In the genomic region with DNA sequence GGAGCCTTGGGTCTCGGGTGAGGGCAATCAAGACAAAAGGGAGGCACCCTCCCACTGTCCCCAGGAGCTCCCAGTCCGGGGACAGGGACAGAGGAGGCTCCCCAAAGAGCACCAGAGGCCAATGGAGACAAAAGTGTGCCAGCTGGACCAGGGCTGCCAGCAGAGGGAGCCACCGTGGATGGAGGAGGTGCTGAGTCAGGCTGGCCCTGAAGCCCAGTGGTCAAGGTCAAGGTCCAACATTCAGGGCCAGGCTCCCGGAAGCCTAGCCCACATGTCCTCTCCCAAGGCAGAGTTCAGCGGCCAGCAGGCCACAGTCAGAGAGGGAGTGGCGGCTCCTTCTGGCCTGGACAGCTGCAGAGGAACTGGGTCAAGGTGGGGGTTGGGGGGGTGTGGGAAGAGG, we compare ENCODE assay signal across 10 cellular contexts. TPM values are rescaled to one million over a fixed set of nuclear protein-coding genes. Genes with fewer than 3 reads are reported as not detected.
A peak's percentile ranks its signal among the peaks of the same experiment; 100 is the strongest.
DNase-seq lines count a peak whose midpoint lies in the region; TF ChIP-seq lines count a peak whose summit lies in the region.
"Had no signal": no experiment of that assay in that cellular context is flagged by ENCODE, and none has a peak within 500 bp of the region (broad histone marks: within the 10 kb centered on the region; RNA-seq: fewer than 3 reads in every experiment).

No MANE protein-coding gene starts in this region.

- peaks cover 14% of the 10 kb centered on the region for H3K27me3 Mint-ChIP-seq in endothelial cell (ENCODE audit: unreplicated experiment)
- no peaks in the 10 kb centered on the region for H3K27me3 Mint-ChIP-seq in osteocyte (ENCODE audit: unreplicated experiment)

- H3K4me1 Mint-ChIP-seq in endothelial cell (ENCODE audit: unreplicated experiment) (no peaks in the 10 kb centered on the region), osteocyte (ENCODE audit: unreplicated experiment) (peaks cover 34% of the 10 kb centered on the region)

- H3K27ac Mint-ChIP-seq in endothelial cell (ENCODE audit: unreplicated experiment) (no peak overlapping the region), osteocyte (ENCODE audit: unreplicated experiment) (peak overlapping the region; percentile 41)

- TF ChIP-seq CTCF in endothelial cell (IDR thresholded peaks at IDR 0.05; ENCODE audit: unreplicated experiment) (peak; percentile 11), osteocyte (IDR thresholded peaks at IDR 0.05) (peak; percentile 54)

- H3K9me3 Mint-ChIP-seq in endothelial cell (ENCODE audit: unreplicated experiment): no peaks in the 10 kb centered on the region
- H3K9me3 Mint-ChIP-seq in osteocyte (ENCODE audit: unreplicated experiment): no peaks in the 10 kb centered on the region

- H3K4me3 Mint-ChIP-seq in endothelial cell (ENCODE audit: unreplicated experiment) (no peak overlapping the region), osteocyte (ENCODE audit: unreplicated experiment) (no peak overlapping the region)

- DNase-seq in GM03348 (ENCODE audit: low spot score): peak; percentile 63
- peak; percentile 48 for DNase-seq in LHCN-M2 (ENCODE audit: low read depth)
- DNase-seq in endothelial cell (ENCODE audit: low spot score): peak; percentile 23
- DNase-seq in osteocyte (ENCODE audit: extremely low spot score, unreplicated experiment): no peak
- no peak for DNase-seq in NCI-H2081 (lab: John Stamatoyannopoulos, UW)
- no peak for DNase-seq in NOMO-1 treated with DMSO at 0.1 percent for 48 hours (lab: John Stamatoyannopoulos, UW; ENCODE audit: unreplicated experiment)
- DNase-seq in NCI-H187 (lab: John Stamatoyannopoulos, UW): no peak
- DNase-seq in GOT3 (lab: John Stamatoyannopoulos, UW): no peak

- H3K36me3 Mint-ChIP-seq in endothelial cell (ENCODE audit: low read depth, unreplicated experiment) (peaks cover 5% of the 10 kb centered on the region), osteocyte (ENCODE audit: unreplicated experiment) (peaks cover 28% of the 10 kb centered on the region)

RNA-seq across cellular contexts. Expression of gene COL5A3, which starts 8.4 kb away (rescaled TPM):
- total RNA-seq in LHCN-M2 (2014; rRNA removed) (0.58 and 0.80 TPM in 2 replicates), endothelial cell (ENCODE audit: unreplicated experiment) (0.05 TPM), osteocyte (68.7 and 80.9 TPM in 2 replicates)
- polyA plus RNA-seq in LHCN-M2 (2012): 0.18 TPM

RNA-seq across cellular contexts. Expression of gene RDH8, which starts 11.4 kb away (rescaled TPM):
- total RNA-seq in LHCN-M2 (2014; rRNA removed) (not detected in 2 replicates), endothelial cell (ENCODE audit: unreplicated experiment) (not detected), osteocyte (not detected in 2 replicates)
- polyA plus RNA-seq in LHCN-M2 (2012): not detected
- total RNA-seq: activated CD8-positive, alpha-beta memory T cell treated with anti-CD3 and anti-CD28 coated beads for 36 hours; omental fat pad had no signal

Comparison
In these comparisons a context has a peak if more than half of its experiments do, and no peak if none do; other contexts are left out.
1. DNase-seq: peak in GM03348 (single experiment), LHCN-M2 (single experiment) and endothelial cell (single experiment); none in osteocyte (single experiment), NCI-H2081 (0 of 2), NOMO-1 treated with DMSO at 0.1 percent for 48 hours (single experiment), NCI-H187 (0 of 2) and GOT3 (single experiment).
2. RNA of gene COL5A3, which starts 8.4 kb away (total RNA-seq): 68.7 to 80.9 TPM in osteocyte; 0.58 to 0.80 TPM in LHCN-M2 and 0.05 TPM in endothelial cell (single experiment); every median in the first group is over 10 times any median in the second.